ENCODE assay signal across 9 cellular contexts in the genomic region with DNA sequence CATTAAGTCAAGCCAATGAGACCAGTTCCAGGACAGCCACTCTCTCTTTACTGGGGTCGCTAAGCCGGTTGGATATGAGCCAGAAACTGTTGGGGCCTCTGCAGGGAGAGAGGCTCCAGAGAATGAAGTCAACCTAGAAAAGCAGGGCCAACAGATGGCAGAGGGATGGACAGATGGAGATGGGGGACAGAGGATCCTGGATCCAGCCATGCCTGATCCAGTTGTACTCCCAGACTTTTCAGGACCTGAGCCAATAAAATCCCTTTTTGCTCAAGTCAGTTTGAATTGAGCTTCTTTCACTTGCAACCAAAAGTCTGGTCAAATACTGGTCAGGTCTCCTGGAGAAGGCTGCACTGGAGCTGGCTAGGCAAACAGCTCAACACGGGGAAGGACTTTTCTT. TPM values are rescaled to one million over a fixed set of nuclear protein-coding genes. Genes with fewer than 3 reads are reported as not detected.
A peak's percentile ranks its signal among the peaks of the same experiment; 100 is the strongest.
DNase-seq lines count a peak whose midpoint lies in the region; ATAC-seq and TF ChIP-seq lines count a peak whose summit lies in the region.
"Had no signal": no experiment of that assay in that cellular context is flagged by ENCODE, and none has a peak within 500 bp of the region (broad histone marks: within the 10 kb centered on the region; RNA-seq: fewer than 3 reads in every experiment).

No MANE protein-coding gene starts in this region.

- TF ChIP-seq CTCF in type B pancreatic cell (conservative IDR thresholded peaks at IDR 0.05): no peak

- peaks cover 15% of the 10 kb centered on the region for H3K27me3 Mint-ChIP-seq in activated T-cell treated with anti-CD3 and anti-CD28 coated beads, Interleukin-2, amount 50 U/mL, for 24 hours
- H3K27me3 Mint-ChIP-seq in activated T-helper 17 cell treated with anti-CD3 and anti-CD28 coated beads, Interleukin-2, amount 50 U/mL, for 72 hours: peaks cover 11% of the 10 kb centered on the region
- no peaks in the 10 kb centered on the region for H3K27me3 Mint-ChIP-seq in type B pancreatic cell

- H3K4me1 Mint-ChIP-seq in activated T-cell treated with anti-CD3 and anti-CD28 coated beads, Interleukin-2, amount 50 U/mL, for 24 hours (ENCODE audit: low read depth): peaks cover 51% of the 10 kb centered on the region
- H3K4me1 Mint-ChIP-seq in activated T-helper 17 cell treated with anti-CD3 and anti-CD28 coated beads, Interleukin-2, amount 50 U/mL, for 72 hours: peaks cover 36% of the 10 kb centered on the region
- H3K4me1 Mint-ChIP-seq in type B pancreatic cell (ENCODE audit: unreplicated experiment): peaks cover 42% of the 10 kb centered on the region

- no peak for TF ChIP-seq POLR2A in GM18505 (IDR thresholded peaks at IDR 0.05; ENCODE audit: borderline replicate concordance, extremely low read depth, insufficient read depth, insufficient read length)

- H3K36me3 Mint-ChIP-seq in activated T-cell treated with anti-CD3 and anti-CD28 coated beads, Interleukin-2, amount 50 U/mL, for 24 hours (ENCODE audit: low read depth): peaks cover 71% of the 10 kb centered on the region
- H3K36me3 Mint-ChIP-seq in activated T-helper 17 cell treated with anti-CD3 and anti-CD28 coated beads, Interleukin-2, amount 50 U/mL, for 72 hours (ENCODE audit: low read depth): peaks cover 61% of the 10 kb centered on the region
- H3K36me3 Mint-ChIP-seq in type B pancreatic cell: peaks cover 25% of the 10 kb centered on the region

- no peak for DNase-seq in activated T-cell treated with anti-CD3 and anti-CD28 coated beads, Interleukin-2, amount 50 U/mL, for 24 hours
- DNase-seq in activated T-cell treated with anti-CD3 and anti-CD28 coated beads for 4 hours: no peak
- peak; percentile 38 for DNase-seq in islet precursor cell
- DNase-seq in type B pancreatic cell (ENCODE audit: extremely low spot score, unreplicated experiment): no peak
- no peak for DNase-seq in COR-L47 (lab: John Stamatoyannopoulos, UW)
- DNase-seq: NCI-H1436 treated with DMSO at 0.1 percent for 48 hours had no signal

- H3K4me3 Mint-ChIP-seq in activated T-cell treated with anti-CD3 and anti-CD28 coated beads, Interleukin-2, amount 50 U/mL, for 24 hours: peak overlapping the region; percentile 89
- peak overlapping the region; percentile 96 for H3K4me3 Mint-ChIP-seq in activated T-helper 17 cell treated with anti-CD3 and anti-CD28 coated beads, Interleukin-2, amount 50 U/mL, for 72 hours
- peak overlapping the region; percentile 98 for H3K4me3 Mint-ChIP-seq in type B pancreatic cell

- H3K27ac Mint-ChIP-seq in activated T-cell treated with anti-CD3 and anti-CD28 coated beads, Interleukin-2, amount 50 U/mL, for 24 hours: peak overlapping the region; percentile 20
- H3K27ac Mint-ChIP-seq in activated T-helper 17 cell treated with anti-CD3 and anti-CD28 coated beads, Interleukin-2, amount 50 U/mL, for 72 hours: peak overlapping the region; percentile 15
- no peak overlapping the region for H3K27ac Mint-ChIP-seq in type B pancreatic cell

- H3K9me3 Mint-ChIP-seq in activated T-cell treated with anti-CD3 and anti-CD28 coated beads, Interleukin-2, amount 50 U/mL, for 24 hours: no peaks in the 10 kb centered on the region
- H3K9me3 Mint-ChIP-seq in activated T-helper 17 cell treated with anti-CD3 and anti-CD28 coated beads, Interleukin-2, amount 50 U/mL, for 72 hours: no peaks in the 10 kb centered on the region
- H3K9me3 Mint-ChIP-seq in type B pancreatic cell: no peaks in the 10 kb centered on the region

- ATAC-seq in activated T-helper 17 cell treated with anti-CD3 and anti-CD28 coated beads, Interleukin-2, amount 50 U/mL, for 72 hours (replicated peaks): no peak
- no peak for ATAC-seq in HG03159 (IDR thresholded peaks at IDR 0.05; ENCODE audit: unreplicated experiment)
- no peak for ATAC-seq in GM18505 (IDR thresholded peaks at IDR 0.05; ENCODE audit: unreplicated experiment)

RNA-seq across cellular contexts. Expression of a gene that starts 2.2 kb away (rescaled TPM):
- 10 to 100 TPM; 27.4 to 78.7 TPM for total RNA-seq in activated T-helper 17 cell treated with anti-CD3 and anti-CD28 coated beads, Interleukin-2, amount 50 U/mL, for 72 hours
- 119 and 149 TPM in 2 replicates for total RNA-seq in type B pancreatic cell (ENCODE audit: low replicate concordance)
